10 cellular contexts compared by ENCODE assay signal in genomic region chr7:14834456-14834855, GRCh38.
A peak's percentile ranks its signal among the peaks of the same experiment; 100 is the strongest.
DNase-seq lines count a peak whose midpoint lies in the region; ATAC-seq and TF ChIP-seq lines count a peak whose summit lies in the region.
"Had no signal": no experiment of that assay in that cellular context is flagged by ENCODE, and none has a peak within 500 bp of the region (broad histone marks: within the 10 kb centered on the region; RNA-seq: fewer than 3 reads in every experiment).

No MANE protein-coding gene starts in this region.

- peak overlapping the region; percentile 89 for H3K27ac Mint-ChIP-seq in chondrocyte (ENCODE audit: unreplicated experiment)
- no peak overlapping the region for H3K27ac Mint-ChIP-seq in stimulated activated effector memory CD8-positive, alpha-beta T cell treated with anti-CD3 and anti-CD28 coated beads, Interleukin-12 subunit alpha, Interleukin-12 subunit beta, amount 100 ng/mL, for 72 hours
- no peak overlapping the region for H3K27ac Mint-ChIP-seq in mesothelial cell of epicardium
- no peak overlapping the region for H3K27ac Mint-ChIP-seq in activated naive CD4-positive, alpha-beta T cell treated with anti-CD3 and anti-CD28 coated beads, Interleukin-2, amount 50 U/mL, for 72 hours

- H3K36me3 Mint-ChIP-seq in chondrocyte (ENCODE audit: low read depth) (peaks cover 2% of the 10 kb centered on the region), mesothelial cell of epicardium (no peaks in the 10 kb centered on the region)
- H3K36me3 Mint-ChIP-seq in stimulated activated effector memory CD8-positive, alpha-beta T cell treated with anti-CD3 and anti-CD28 coated beads, Interleukin-12 subunit alpha, Interleukin-12 subunit beta, amount 100 ng/mL, for 72 hours = no peaks in the 10 kb centered on the region
- H3K36me3 Mint-ChIP-seq in activated naive CD4-positive, alpha-beta T cell treated with anti-CD3 and anti-CD28 coated beads, Interleukin-2, amount 50 U/mL, for 72 hours = no peaks in the 10 kb centered on the region

- ATAC-seq in HG03520 (IDR thresholded peaks at IDR 0.05; ENCODE audit: unreplicated experiment) = peak; percentile 54
- ATAC-seq in stimulated activated effector memory CD8-positive, alpha-beta T cell treated with anti-CD3 and anti-CD28 coated beads, Interleukin-12 subunit alpha, Interleukin-12 subunit beta, amount 100 ng/mL, for 72 hours = peak; percentile 70
- ATAC-seq in activated naive CD4-positive, alpha-beta T cell treated with anti-CD3 and anti-CD28 coated beads, Interleukin-2, amount 50 U/mL, for 72 hours = no peak
- ATAC-seq in left colon = no peak
- ATAC-seq: K562 had no signal

- H3K4me3 Mint-ChIP-seq in chondrocyte (ENCODE audit: unreplicated experiment) (peak overlapping the region; percentile 31), mesothelial cell of epicardium (no peak overlapping the region)
- H3K4me3 Mint-ChIP-seq in stimulated activated effector memory CD8-positive, alpha-beta T cell treated with anti-CD3 and anti-CD28 coated beads, Interleukin-12 subunit alpha, Interleukin-12 subunit beta, amount 100 ng/mL, for 72 hours = no peak overlapping the region

- intact Hi-C loops in left colon (cut with DNase I, micrococcal nuclease) = no loop called here

- H3K4me1 Mint-ChIP-seq in chondrocyte (ENCODE audit: low read depth) (peaks cover 49% of the 10 kb centered on the region), mesothelial cell of epicardium (peaks cover 13% of the 10 kb centered on the region)
- no peaks in the 10 kb centered on the region for H3K4me1 Mint-ChIP-seq in stimulated activated effector memory CD8-positive, alpha-beta T cell treated with anti-CD3 and anti-CD28 coated beads, Interleukin-12 subunit alpha, Interleukin-12 subunit beta, amount 100 ng/mL, for 72 hours

- H3K27me3 Mint-ChIP-seq in chondrocyte (ENCODE audit: low read depth) (no peaks in the 10 kb centered on the region), mesothelial cell of epicardium (ENCODE audit: low read depth) (no peaks in the 10 kb centered on the region)

- DNase-seq in NCI-H2227 treated with DMSO at 0.1 percent for 48 hours (lab: John Stamatoyannopoulos, UW) (peak; percentile 56), NCI-H2227 (lab: John Stamatoyannopoulos, UW; ENCODE audit: unreplicated experiment) (no peak), chondrocyte (ENCODE audit: low spot score) (no peak), mesothelial cell of epicardium (ENCODE audit: low spot score in 2 of 2, unreplicated experiment in 2 of 2) (no peak), left colon (no peak)
- DNase-seq in stimulated activated effector memory CD8-positive, alpha-beta T cell treated with anti-CD3 and anti-CD28 coated beads, Interleukin-12 subunit alpha, Interleukin-12 subunit beta, amount 100 ng/mL, for 72 hours (ENCODE audit: low spot score in 2 of 2) = no peak
- DNase-seq in activated naive CD4-positive, alpha-beta T cell treated with anti-CD3 and anti-CD28 coated beads, Interleukin-2, amount 50 U/mL, for 72 hours (ENCODE audit: low spot score in 2 of 2) = no peak
- DNase-seq: activated T-cell treated with anti-CD3 and anti-CD28 coated beads, Interleukin-2, amount 50 U/mL, for 48 hours had no signal

- H3K9me3 Mint-ChIP-seq in chondrocyte (ENCODE audit: low read depth) (peaks cover 4% of the 10 kb centered on the region), mesothelial cell of epicardium (no peaks in the 10 kb centered on the region)
- H3K9me3 Mint-ChIP-seq in stimulated activated effector memory CD8-positive, alpha-beta T cell treated with anti-CD3 and anti-CD28 coated beads, Interleukin-12 subunit alpha, Interleukin-12 subunit beta, amount 100 ng/mL, for 72 hours = no peaks in the 10 kb centered on the region
- H3K9me3 Mint-ChIP-seq in activated naive CD4-positive, alpha-beta T cell treated with anti-CD3 and anti-CD28 coated beads, Interleukin-2, amount 50 U/mL, for 72 hours = peaks cover 14 to 17% of the 10 kb centered on the region in 2 donors

- TF ChIP-seq CTCF in chondrocyte (IDR thresholded peaks at IDR 0.05) = no peak
- TF ChIP-seq CTCF in mesothelial cell of epicardium (IDR thresholded peaks at IDR 0.05; ENCODE audit: unreplicated experiment) = no peak

Comparison
In these comparisons a context has a peak if more than half of its experiments do, and no peak if none do; other contexts are left out.
1. ATAC-seq: peak in HG03520 (single experiment) and stimulated activated effector memory CD8-positive, alpha-beta T cell treated with anti-CD3 and anti-CD28 coated beads, Interleukin-12 subunit alpha, Interleukin-12 subunit beta, amount 100 ng/mL, for 72 hours (single experiment); none in activated naive CD4-positive, alpha-beta T cell treated with anti-CD3 and anti-CD28 coated beads, Interleukin-2, amount 50 U/mL, for 72 hours (0 of 2) and left colon (single experiment).